ENCODE assay signal across 8 cellular contexts in the genomic region with DNA sequence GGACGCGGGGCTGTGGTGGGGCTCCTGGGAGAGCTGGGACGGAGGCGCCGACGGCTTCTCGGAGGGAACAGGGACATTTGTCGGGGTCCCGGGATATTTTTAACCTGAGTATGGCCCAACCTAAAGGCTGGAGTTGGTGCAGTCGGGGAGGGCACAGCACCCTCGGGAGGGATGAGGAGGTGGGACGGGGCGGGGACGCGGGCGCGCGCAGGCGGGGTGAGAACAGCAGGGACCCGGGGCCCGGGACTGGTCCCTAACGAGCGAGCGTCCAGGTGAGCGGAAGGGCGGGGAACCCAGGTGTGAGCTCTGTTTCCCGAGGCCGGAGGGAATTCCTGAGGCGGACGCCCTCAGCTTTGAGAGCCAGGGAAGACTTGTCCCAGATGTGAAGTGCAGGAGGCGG. TPM values are rescaled to one million over a fixed set of nuclear protein-coding genes. Genes with fewer than 3 reads are reported as not detected.
A peak's percentile ranks its signal among the peaks of the same experiment; 100 is the strongest.
DNase-seq lines count a peak whose midpoint lies in the region; ATAC-seq, FAIRE-seq and TF ChIP-seq lines count a peak whose summit lies in the region.
"Not testable (repeated sequence)": the region's sequence is repeated elsewhere in the genome, so short reads cannot be mapped to it uniquely, and the experiment has no call there.

No MANE protein-coding gene starts in this region.

- not testable (repeated sequence) for FAIRE-seq in K562 (lab: Jason Lieb, UNC)

- H2AFZ ChIP-seq in DND-41 (ENCODE audit: low read depth, low read length); K562 (ENCODE audit: low read depth, low read length): not testable (repeated sequence)

- H3K9me3 ChIP-seq in DND-41 (ENCODE audit: insufficient read depth, low read length, severe bottlenecking); SK-N-MC (ENCODE audit: low read depth, low read length); K562 (replicated peaks; ENCODE audit: control insufficient read depth, insufficient read depth, low read depth, low read length); heart right ventricle; thoracic aorta: not testable (repeated sequence)

- not testable (repeated sequence) for H3K27ac ChIP-seq in DND-41 (ENCODE audit: low read length); SK-N-MC; K562 (ENCODE audit: extremely low read depth, low read depth, low read length); thoracic aorta
- peak overlapping the region in 1 of 10 donors; percentile 58 for H3K27ac ChIP-seq in heart right ventricle

- H3K27me3 Mint-ChIP-seq in natural killer cell (ENCODE audit: low read depth in 2 of 2) = not testable (repeated sequence)

- TF ChIP-seq EP300 in K562 (IDR thresholded peaks at IDR 0.05; ENCODE audit: low read length) = not testable (repeated sequence)

- not testable (repeated sequence) for H3K27ac Mint-ChIP-seq in natural killer cell

- not testable (repeated sequence) for H4K20me1 ChIP-seq in DND-41 (ENCODE audit: insufficient read depth, low read length); K562 (replicated peaks; ENCODE audit: control insufficient read depth, insufficient read depth, low read length)

- H3K4me1 Mint-ChIP-seq in natural killer cell = not testable (repeated sequence)

- DNase-seq in DND-41; SK-N-MC (ENCODE audit: low read depth, low spot score); K562 (ENCODE audit: extremely low read depth in 1 of 4, low spot score in 3 of 4); heart right ventricle; natural killer cell; thoracic aorta (ENCODE audit: low spot score): not testable (repeated sequence)

- peak; percentile 73 for ATAC-seq in DND-41 (ENCODE audit: insufficient read depth, low read depth)
- peak; percentile 31 for ATAC-seq in GM21528 (IDR thresholded peaks at IDR 0.05; ENCODE audit: low FRiP score, unreplicated experiment)
- ATAC-seq in HG03095 (IDR thresholded peaks at IDR 0.05; ENCODE audit: unreplicated experiment) = peak; percentile 13
- ATAC-seq in K562 = peak; percentile 75
- ATAC-seq in heart right ventricle = peak in 5 of 8 donors; percentile 31 to 74 (median 38)
- ATAC-seq in natural killer cell = peak; percentile 13 to 49 (median 23)
- not testable (repeated sequence) for ATAC-seq in thoracic aorta (ENCODE audit: insufficient number of reproducible peaks, low FRiP score, low read depth)

- intact Hi-C loops in K562 (cut with micrococcal nuclease); heart right ventricle (cut with DNase I); natural killer cell (cut with micrococcal nuclease): not testable (repeated sequence)

- TF ChIP-seq POLR2A in K562 (conservative IDR thresholded peaks at IDR 0.05) = not testable (repeated sequence)

- BruUV-seq in K562 (replicated peaks; lab: Mats Ljungman, UMichigan) = not testable (repeated sequence)

- not testable (repeated sequence) for H3K4me3 ChIP-seq in DND-41 (ENCODE audit: low read depth in 1 of 2, low read length in 2 of 2)
- peak overlapping the region; percentile 70 for H3K4me3 ChIP-seq in SK-N-MC
- peak overlapping the region; percentile 22; the same call in 1 of the 2 replicates for H3K4me3 ChIP-seq in K562
- H3K4me3 ChIP-seq in heart right ventricle = peak overlapping the region in 9 of 10 donors; percentile 21 to 51 (median 45)
- H3K4me3 ChIP-seq in thoracic aorta = peak overlapping the region; percentile 69

- H3K9me1 ChIP-seq in K562 (ENCODE audit: control insufficient read depth, insufficient read depth, low read length) = not testable (repeated sequence)

- in situ Hi-C loops in K562 (cut with MboI) = not testable (repeated sequence)

- POLR2A ChIA-PET in K562 (lab: Yijun Ruan, JAX) = not testable (repeated sequence)

- H3K9ac ChIP-seq in DND-41 (ENCODE audit: low read depth, low read length); SK-N-MC (ENCODE audit: insufficient read length); K562 (ENCODE audit: insufficient read depth in 1 of 2, low read depth in 2 of 2, low read length in 2 of 2): not testable (repeated sequence)

- not testable (repeated sequence) for H3K4me3 Mint-ChIP-seq in natural killer cell

- H3K79me2 ChIP-seq in DND-41 (ENCODE audit: insufficient read depth, low read length); K562 (ENCODE audit: control insufficient read depth, insufficient read depth, low read length): not testable (repeated sequence)

- not testable (repeated sequence) for H3K36me3 ChIP-seq in DND-41 (ENCODE audit: insufficient read depth, low read length); SK-N-MC (ENCODE audit: insufficient read depth, low read length); K562 (ENCODE audit: control insufficient read depth, insufficient read depth, low read length); heart right ventricle; thoracic aorta

- not testable (repeated sequence) for TF ChIP-seq CTCF in DND-41 (IDR thresholded peaks at IDR 0.05; ENCODE audit: borderline replicate concordance, extremely low read depth, low read length, poor library complexity, severe bottlenecking); K562 (IDR thresholded peaks at IDR 0.05 in 2 of 3, conservative IDR thresholded peaks at IDR 0.05 in 1 of 3; ENCODE audit: insufficient read depth in 2 of 3, low read depth in 1 of 3, low read length in 3 of 3); heart right ventricle (IDR thresholded peaks at IDR 0.05); natural killer cell (IDR thresholded peaks at IDR 0.05); thoracic aorta (IDR thresholded peaks at IDR 0.05)

- CTCF ChIA-PET in K562 (lab: Yijun Ruan, JAX; ENCODE audit: low intra/inter-chr PET ratio) = not testable (repeated sequence)

- H3K4me2 ChIP-seq in DND-41 (ENCODE audit: insufficient read depth, low read length); K562 (ENCODE audit: insufficient read depth, low read length): not testable (repeated sequence)

- H3K36me3 Mint-ChIP-seq in natural killer cell = not testable (repeated sequence)

- not testable (repeated sequence) for H3K27me3 ChIP-seq in DND-41 (ENCODE audit: insufficient read depth, low read length, poor library complexity); K562 (ENCODE audit: control insufficient read depth in 2 of 2, insufficient read depth in 2 of 2, low read length in 2 of 2); heart right ventricle; thoracic aorta (replicated peaks; ENCODE audit: insufficient read depth)

- TF ChIP-seq RAD21 in K562 (CRISPR knock-in tag; conservative IDR thresholded peaks at IDR 0.05 in 1 of 2, IDR thresholded peaks at IDR 0.05 in 1 of 2) = not testable (repeated sequence)

- H3K9me3 Mint-ChIP-seq in natural killer cell = not testable (repeated sequence)

- WGBS in K562 (ENCODE audit: insufficient coverage, low coverage, missing lambda C conversion rate) = no CpG with 5 or more reads among the region's 31 CpGs
- no CpG with 5 or more reads among the region's 31 CpGs for WGBS in heart right ventricle, 2 donors

- not testable (repeated sequence) for H3K4me1 ChIP-seq in DND-41 (ENCODE audit: insufficient read depth, low read length); K562 (replicated peaks in 1 of 2; ENCODE audit: control insufficient read depth in 2 of 2, insufficient read depth in 2 of 2, low read length in 2 of 2); heart right ventricle; thoracic aorta (ENCODE audit: control insufficient read depth in 1 of 2, low read depth in 2 of 2)

RNA-seq across cellular contexts. Expression of a gene that starts 0.4 kb away (rescaled TPM):
- total RNA-seq in K562 (2011; cell fraction: chromatin; rRNA removed; ENCODE audit: low replicate concordance) = 95.1 and 192 TPM in 2 replicates
- total RNA-seq in K562 (2011; cell fraction: nucleolus; rRNA removed) = 89.4 and 101 TPM in 2 replicates
- total RNA-seq in K562 (2011; cell fraction: nucleoplasm; rRNA removed) = 53.8 and 68.3 TPM in 2 replicates
- total RNA-seq in K562 (2014; rRNA removed) = 47.0 and 58.9 TPM in 2 replicates
- total RNA-seq in K562 (2014; rRNA removed; fragmentation: Illumina TruSeq; extraction: Trizol) = 23.1 and 24.6 TPM in 2 replicates
- 33.1 and 36.6 TPM in 2 replicates for total RNA-seq in K562 (2015; rRNA removed; fragmentation: Illumina TruSeq; extraction: Trizol)
- total RNA-seq in K562 (2021) = 46.5 and 57.6 TPM in 2 replicates
- polyA plus RNA-seq in K562 (2011; rRNA removed) = 27.7 and 28.7 TPM in 2 replicates
- polyA plus RNA-seq in K562 (2011; cell fraction: cytosol; rRNA removed) = 30.3 and 42.8 TPM in 2 replicates
- polyA plus RNA-seq in K562 (2011; cell fraction: nucleus; rRNA removed) = 69.1 and 77.4 TPM in 2 replicates
- polyA plus RNA-seq in K562 (2012) = 19.4 and 34.4 TPM in 2 replicates
- 31.1 and 35.2 TPM in 2 replicates for polyA plus RNA-seq in K562 (2014; fragmentation: Illumina TruSeq; extraction: Trizol)
- polyA plus RNA-seq in K562 (2014; fragmentation: Nextera tagmentation; extraction: Ambion mirVana) = 1 to 10 TPM in 1 of 2 experiments, under 1 TPM in 1; 0.72 to 1.9 TPM
- polyA plus RNA-seq in K562 (2014; rRNA removed) = 35.3 and 40.6 TPM in 2 replicates
- polyA minus RNA-seq in K562 (2011; rRNA and poly(A)+ RNA removed) = 28.2 and 34.5 TPM in 2 replicates
- polyA minus RNA-seq in K562 (2011; cell fraction: cytosol; rRNA and poly(A)+ RNA removed) = 22.5 and 27.6 TPM in 2 replicates
- polyA minus RNA-seq in K562 (2011; cell fraction: nucleus; rRNA and poly(A)+ RNA removed) = 32.7 and 47.2 TPM in 2 replicates
- total RNA-seq in heart right ventricle = 10 to 100 TPM in 1 of 10 donors, 1 to 10 TPM in 8, not detected in 1; 1.0 to 14.8 (median 6.5) TPM
- 1 to 10 TPM; 2.3 to 5.4 TPM for polyA plus RNA-seq in heart right ventricle
- 10 to 100 TPM; 28.5 to 32.7 (median 32.7) TPM for total RNA-seq in natural killer cell
- 10 to 100 TPM; 10.9 to 13.0 TPM for total RNA-seq in thoracic aorta

RNA-seq across cellular contexts. Expression of a gene that starts 25.9 kb away (rescaled TPM):
- total RNA-seq in K562 (2011; cell fraction: chromatin; rRNA removed; ENCODE audit: low replicate concordance) = 125 and 198 TPM in 2 replicates
- total RNA-seq in K562 (2011; cell fraction: nucleolus; rRNA removed) = 96.3 and 112 TPM in 2 replicates
- 120 and 121 TPM in 2 replicates for total RNA-seq in K562 (2011; cell fraction: nucleoplasm; rRNA removed)
- total RNA-seq in K562 (2014; rRNA removed) (45.4 and 64.8 TPM in 2 replicates), K562 (2014; rRNA removed; fragmentation: Illumina TruSeq; extraction: Trizol) (20.4 and 26.6 TPM in 2 replicates), K562 (2015; rRNA removed; fragmentation: Illumina TruSeq; extraction: Trizol) (37.8 and 39.5 TPM in 2 replicates), K562 (2021) (70.1 and 77.0 TPM in 2 replicates), heart right ventricle (100 to 1,000 TPM in 4 of 10 donors, 10 to 100 TPM in 5, 1 to 10 TPM in 1; 8.2 to 310 (median 20.2) TPM), natural killer cell (10 to 100 TPM; 24.8 to 37.1 (median 27.8) TPM), thoracic aorta (10 to 100 TPM in 1 of 2 donors, 1 to 10 TPM in 1; 8.6 to 23.4 TPM)
- polyA plus RNA-seq in K562 (2011; rRNA removed) (45.4 and 47.3 TPM in 2 replicates), K562 (2014; fragmentation: Illumina TruSeq; extraction: Trizol) (25.3 and 36.6 TPM in 2 replicates), K562 (2014; fragmentation: Nextera tagmentation; extraction: Ambion mirVana) (10 to 100 TPM; 11.2 to 24.9 TPM), K562 (2014; rRNA removed) (65.4 and 78.6 TPM in 2 replicates), heart right ventricle (100 to 1,000 TPM in 1 of 2 donors, 10 to 100 TPM in 1; 15.9 to 116 TPM)
- 50.0 and 94.6 TPM in 2 replicates for polyA plus RNA-seq in K562 (2011; cell fraction: cytosol; rRNA removed)
- polyA plus RNA-seq in K562 (2011; cell fraction: nucleus; rRNA removed) = 97.1 and 134 TPM in 2 replicates
- polyA plus RNA-seq in K562 (2012) = 55.4 and 77.7 TPM in 2 replicates
- 22.0 and 25.5 TPM in 2 replicates for polyA minus RNA-seq in K562 (2011; rRNA and poly(A)+ RNA removed)
- 21.8 and 29.4 TPM in 2 replicates for polyA minus RNA-seq in K562 (2011; cell fraction: cytosol; rRNA and poly(A)+ RNA removed)
- polyA minus RNA-seq in K562 (2011; cell fraction: nucleus; rRNA and poly(A)+ RNA removed) = 43.9 and 44.2 TPM in 2 replicates
